8 cellular contexts compared by ENCODE assay signal in genomic region chr19:44002566-44003460, GRCh38. TPM values are rescaled to one million over a fixed set of nuclear protein-coding genes. Genes with fewer than 3 reads are reported as not detected.
A peak's percentile ranks its signal among the peaks of the same experiment; 100 is the strongest.
DNase-seq lines count a peak whose midpoint lies in the region; ATAC-seq and TF ChIP-seq lines count a peak whose summit lies in the region.

ZNF230 (plus strand) TSS chr19:44002957; CDS start chr19:44007079, 4,122 bp downstream.

- H3K27ac ChIP-seq in colonic mucosa: peak within 1 kb of the TSS; percentile 56

- CTCF ChIA-PET in BJ (lab: Yijun Ruan, JAX): interaction anchor here (1.4 kb wide), 1 partner anchor 10 kb away, joined by 4 read pairs; no protein-coding TSS in a partner anchor

- H3K4me1 ChIP-seq in colonic mucosa: no peaks in the 10 kb centered on the region

- POLR2A ChIA-PET in BJ (lab: Charles Lee): interaction anchor here (0.7 kb wide), 1 partner anchor 1760 kb away, joined by 6 read pairs; no protein-coding TSS in a partner anchor

- H3K27me3 ChIP-seq in BJ (ENCODE audit: control insufficient read depth, insufficient read depth, low read length) (no peaks in the 10 kb centered on the region), colonic mucosa (no peaks in the 10 kb centered on the region)

- H3K9ac ChIP-seq in colonic mucosa (ENCODE audit: low read depth in 2 of 2, low read length in 2 of 2): peak within 1 kb of the TSS; percentile 67 to 83

- peak; percentile 75 for DNase-seq in BJ (ENCODE audit: low read depth)
- peak; percentile 75 for DNase-seq in GM19238 (ENCODE audit: insufficient read length, low spot score)
- DNase-seq in NCI-H510A (lab: John Stamatoyannopoulos, UW): peak; percentile 82
- peak; percentile 86 for DNase-seq in activated CD4-positive, alpha-beta T cell treated with anti-CD3 and anti-CD28 coated beads for 48 hours
- DNase-seq in colonic mucosa: peak; percentile 95
- peak; percentile 88 to 94 for DNase-seq in left colon
- peak; percentile 56 to 71 for DNase-seq in stimulated activated CD4-positive, alpha-beta T cell treated with anti-CD3 and anti-CD28 coated beads, Interleukin-1b, Interleukin-23, amount 100 ng/mL, for 4 hours (ENCODE audit: low read depth in 2 of 2)

- intact Hi-C loops in colonic mucosa (cut with DNase I): no loop called here
- intact Hi-C loops in left colon (cut with DNase I, micrococcal nuclease): no loop called here

- H3K36me3 ChIP-seq in BJ (ENCODE audit: control insufficient read depth, insufficient read depth, low read length) (peaks cover 4% of the 10 kb centered on the region), colonic mucosa (no peaks in the 10 kb centered on the region)

- peak; percentile 93 for ATAC-seq in HG03439 (IDR thresholded peaks at IDR 0.05; ENCODE audit: unreplicated experiment)
- peak; percentile 100 for ATAC-seq in left colon

- H3K4me3 ChIP-seq in BJ (ENCODE audit: low read depth, low read length): peak within 1 kb of the TSS; percentile 72
- H3K4me3 ChIP-seq in colonic mucosa: peak within 1 kb of the TSS; percentile 84

- no peaks in the 10 kb centered on the region for H3K9me3 ChIP-seq in colonic mucosa

- TF ChIP-seq CTCF in BJ (IDR thresholded peaks at IDR 0.05; ENCODE audit: insufficient read depth, low read depth, low read length): no peak
- TF ChIP-seq CTCF in colonic mucosa (IDR thresholded peaks at IDR 0.05): no peak

RNA-seq across cellular contexts. Expression of gene ZNF230, which starts in this region (rescaled TPM):
- polyA plus RNA-seq in BJ (2011; rRNA removed): 2.1 and 3.3 TPM in 2 replicates
- 1.8 and 3.2 TPM in 2 replicates for polyA minus RNA-seq in BJ (2011; rRNA and poly(A)+ RNA removed)
- 1 to 10 TPM; 2.3 to 2.9 TPM for total RNA-seq in colonic mucosa
- 1 to 10 TPM; 3.3 to 3.9 TPM for total RNA-seq in left colon

Comparison
In these comparisons a context has a peak if more than half of its experiments do, and no peak if none do; other contexts are left out.
1. Peak in every context shown above with its lines: DNase-seq, ATAC-seq, H3K4me3 ChIP-seq and H3K27ac ChIP-seq.